Comparison of ENCODE assay signal across 20 cellular contexts in genomic region chr22:26536762-26537134, GRCh38.
"Had no signal": no experiment of that assay in that cellular context is flagged by ENCODE, and none has a peak within 500 bp of the region (broad histone marks: within the 10 kb centered on the region; RNA-seq: fewer than 3 reads in every experiment).

No MANE protein-coding gene starts in this region.

- H3K27me3 Mint-ChIP-seq: activated CD4-positive, alpha-beta memory T cell treated with anti-CD3 and anti-CD28 coated beads, Interleukin-2, amount 10 ng/mL, durations not matched to agents 7 days and 5 days; progenitor cell of endocrine pancreas had no signal

- DNase-seq: activated CD4-positive, alpha-beta memory T cell treated with anti-CD3 and anti-CD28 coated beads, Interleukin-2, amount 10 ng/mL, durations not matched to agents 7 days and 5 days; activated CD4-positive, alpha-beta T cell treated with anti-CD3 and anti-CD28 coated beads for 4 hours; activated gamma-delta T cell treated with Interleukin-2 at 50 U/mL for 16 hours; amniotic stem cell; dermis blood vessel endothelial cell; effector memory CD4-positive, alpha-beta T cell; esophagus squamous epithelium; lower lobe of right lung; stimulated activated CD4-positive, alpha-beta T cell treated with anti-CD3 and anti-CD28 coated beads, Interleukin-12 subunit alpha, Interleukin-12 subunit beta, amount 100 ng/mL, for 4 hours; stimulated activated CD4-positive, alpha-beta T cell treated with anti-CD3 and anti-CD28 coated beads, Interleukin-1b, Interleukin-23, amount 100 ng/mL, for 48 hours; stimulated activated CD8-positive, alpha-beta memory T cell treated with anti-CD3 and anti-CD28 coated beads, Interleukin-4, amount 100 ng/mL, for 48 hours; SW 1271; T-helper 2 cell; upper lobe of right lung; WERI-Rb-1 had no signal

- H3K4me3 Mint-ChIP-seq: activated CD4-positive, alpha-beta memory T cell treated with anti-CD3 and anti-CD28 coated beads, Interleukin-2, amount 10 ng/mL, durations not matched to agents 7 days and 5 days; neural progenitor cell had no signal

- H3K4me1 Mint-ChIP-seq: neural progenitor cell had no signal

- H3K27ac Mint-ChIP-seq: activated CD4-positive, alpha-beta memory T cell treated with anti-CD3 and anti-CD28 coated beads, Interleukin-2, amount 10 ng/mL, durations not matched to agents 7 days and 5 days; activated naive CD4-positive, alpha-beta T cell treated with anti-CD3 and anti-CD28 coated beads, Interleukin-2, amount 50 U/mL, for 72 hours; neural progenitor cell; progenitor cell of endocrine pancreas had no signal

- ATAC-seq: activated naive CD4-positive, alpha-beta T cell treated with anti-CD3 and anti-CD28 coated beads, Interleukin-2, amount 50 U/mL, for 72 hours; lower lobe of right lung had no signal

- H3K9me3 Mint-ChIP-seq: activated CD4-positive, alpha-beta memory T cell treated with anti-CD3 and anti-CD28 coated beads, Interleukin-2, amount 10 ng/mL, durations not matched to agents 7 days and 5 days; activated naive CD4-positive, alpha-beta T cell treated with anti-CD3 and anti-CD28 coated beads, Interleukin-2, amount 50 U/mL, for 72 hours; neural progenitor cell had no signal

- H3K4me1 ChIP-seq: neural progenitor cell, right atrium auricular region, upper lobe of right lung had no signal

- H3K27me3 ChIP-seq: cardiac muscle cell, esophagus squamous epithelium, neural progenitor cell, right atrium auricular region, upper lobe of right lung had no signal

- H3K9me3 ChIP-seq: esophagus squamous epithelium, lower lobe of right lung, right atrium auricular region, upper lobe of right lung had no signal

- H3K36me3 ChIP-seq: neural progenitor cell, WERI-Rb-1 had no signal

- H3K4me2 ChIP-seq: neural progenitor cell had no signal

- H2AFZ ChIP-seq: neural progenitor cell had no signal

- H3K9ac ChIP-seq: neural progenitor cell had no signal

- H3K4me3 ChIP-seq: cardiac muscle cell, esophagus squamous epithelium, lower lobe of right lung, neural progenitor cell, right atrium auricular region, upper lobe of right lung had no signal

- H3K27ac ChIP-seq: cardiac muscle cell, lower lobe of right lung, neural progenitor cell, right atrium auricular region, upper lobe of right lung, WERI-Rb-1 had no signal

- H3K36me3 Mint-ChIP-seq: activated naive CD4-positive, alpha-beta T cell treated with anti-CD3 and anti-CD28 coated beads, Interleukin-2, amount 50 U/mL, for 72 hours had no signal
